ENCODE assay signal across 22 cellular contexts in genomic region chr12:70045036-70045435, GRCh38.
DNase-seq lines count a peak whose midpoint lies in the region; ATAC-seq and TF ChIP-seq lines count a peak whose summit lies in the region.
"Had no signal": no experiment of that assay in that cellular context is flagged by ENCODE, and none has a peak within 500 bp of the region (broad histone marks: within the 10 kb centered on the region; RNA-seq: fewer than 3 reads in every experiment).

No MANE protein-coding gene starts in this region.

- H4K20me1 ChIP-seq in PC-3 (ENCODE audit: low read length): no peaks in the 10 kb centered on the region

- H3K4me1 ChIP-seq in PC-3 (ENCODE audit: insufficient read depth, low read length): peaks cover 32% of the 10 kb centered on the region
- H3K4me1 ChIP-seq in mucosa of descending colon (ENCODE audit: low read depth): peaks cover 30% of the 10 kb centered on the region

- no peaks in the 10 kb centered on the region for H3K9me2 ChIP-seq in PC-3 (replicated peaks; ENCODE audit: low read length)

- H2AFZ ChIP-seq in PC-3 (ENCODE audit: low read length): peak overlapping the region; percentile 51

- 0 out of 2 replicates have a peak overlapping the region, but pooled peaks have one; percentile 4 for H3K4me2 ChIP-seq in PC-3 (ENCODE audit: low read length)
- H3K4me2 ChIP-seq: KMS-11 had no signal

- no peaks in the 10 kb centered on the region for H3K9me3 ChIP-seq in PC-3 (ENCODE audit: low read length)
- H3K9me3 ChIP-seq in mucosa of descending colon: no peaks in the 10 kb centered on the region
- H3K9me3 ChIP-seq: ovary had no signal

- intact Hi-C loops in PC-3 (cut with micrococcal nuclease): no loop called here
- intact Hi-C loops in mucosa of descending colon (cut with DNase I, micrococcal nuclease): no loop called here

- H3K27me3 ChIP-seq in PC-3 (ENCODE audit: low read length): no peaks in the 10 kb centered on the region
- H3K27me3 ChIP-seq: ovary had no signal

- BruUV-seq in PC-3 (replicated peaks; lab: Mats Ljungman, UMichigan): no TSS peak

- TF ChIP-seq CTCF in AG10803 (conservative IDR thresholded peaks at IDR 0.05; ENCODE audit: low read length) (no peak), PC-3 (conservative IDR thresholded peaks at IDR 0.05; ENCODE audit: low read depth, low read length) (no peak), mucosa of descending colon (IDR thresholded peaks at IDR 0.05) (no peak)

- DNase-seq in AG10803 (ENCODE audit: low read depth) (peak; percentile 45), PC-3 (no peak), epithelial cell of prostate (ENCODE audit: low read depth, low spot score) (no peak), mucosa of descending colon (no peak), glomerular visceral epithelial cell (ENCODE audit: extremely low spot score) (no peak), HK-2 (ENCODE audit: unreplicated experiment) (no peak)
- DNase-seq: activated B cell treated with CpG ODN at 0.5 μM for 24 hours; activated CD4-positive, alpha-beta T cell treated with anti-CD3 and anti-CD28 coated beads, Interleukin-2, amount 50 U/mL, for 4 hours; activated CD8-positive, alpha-beta memory T cell treated with anti-CD3 and anti-CD28 coated beads, Interleukin-2, amount 50 U/mL, for 48 hours; activated naive CD8-positive, alpha-beta T cell treated with anti-CD3 and anti-CD28 coated beads for 36 hours; CD4-positive, CD25-positive, alpha-beta regulatory T cell; foreskin melanocyte; islet precursor cell; naive thymus-derived CD4-positive, alpha-beta T cell; NCI-H1694 treated with DMSO at 0.1 percent for 48 hours; NCI-H69; ovary; substantia nigra had no signal

- H3K27ac ChIP-seq in PC-3 (ENCODE audit: low read length): no peak overlapping the region
- peak overlapping the region; percentile 59 for H3K27ac ChIP-seq in epithelial cell of prostate
- H3K27ac ChIP-seq: KMS-11, ovary, RWPE1 had no signal

- H3K9ac ChIP-seq in PC-3 (ENCODE audit: low read length): no peak overlapping the region
- H3K9ac ChIP-seq: KMS-11 had no signal

- CTCF ChIA-PET in PC-3 (lab: Charles Lee): no interaction called here

- H3F3A ChIP-seq in PC-3 (ENCODE audit: low read length, unreplicated experiment): no peaks in the 10 kb centered on the region

- H3K4me3 ChIP-seq in AG10803 (ENCODE audit: low read length): no peak overlapping the region
- no peak overlapping the region for H3K4me3 ChIP-seq in PC-3 (ENCODE audit: low read length)
- H3K4me3 ChIP-seq in mucosa of descending colon: no peak overlapping the region
- H3K4me3 ChIP-seq: ovary had no signal

- H3K36me3 ChIP-seq in PC-3 (ENCODE audit: low read depth, low read length): no peaks in the 10 kb centered on the region
- no peaks in the 10 kb centered on the region for H3K36me3 ChIP-seq in mucosa of descending colon (ENCODE audit: low read depth)
- H3K36me3 ChIP-seq: ovary had no signal

- H3K79me2 ChIP-seq in PC-3 (ENCODE audit: low read length): no peaks in the 10 kb centered on the region

- POLR2A ChIA-PET in PC-3 (lab: Charles Lee; ENCODE audit: unreplicated experiment): no interaction called here

- ATAC-seq in PC-3 (no peak), mucosa of descending colon (peak; percentile 42), GM21723 (IDR thresholded peaks at IDR 0.05; ENCODE audit: unreplicated experiment) (no peak), HG03520 (IDR thresholded peaks at IDR 0.05; ENCODE audit: unreplicated experiment) (no peak)
- ATAC-seq: naive thymus-derived CD4-positive, alpha-beta T cell had no signal
